ENCODE assay signal across 19 cellular contexts in genomic region chr2:36170805-36171204, GRCh38.
DNase-seq lines count a peak whose midpoint lies in the region; ATAC-seq, FAIRE-seq and TF ChIP-seq lines count a peak whose summit lies in the region.
"Had no signal": no experiment of that assay in that cellular context is flagged by ENCODE, and none has a peak within 500 bp of the region (broad histone marks: within the 10 kb centered on the region; RNA-seq: fewer than 3 reads in every experiment).

No MANE protein-coding gene starts in this region.

- CTCF ChIA-PET in Calu3 (lab: Charles Lee): no interaction called here

- no peaks in the 10 kb centered on the region for H3K9me3 ChIP-seq in mucosa of descending colon
- H3K9me3 ChIP-seq: A549 had no signal

- no peak overlapping the region for H3K27ac Mint-ChIP-seq in Calu3 (ENCODE audit: unreplicated experiment)
- H3K27ac Mint-ChIP-seq in osteocyte (ENCODE audit: unreplicated experiment): no peak overlapping the region
- H3K27ac Mint-ChIP-seq: CD4-positive, alpha-beta T cell; GM23338; IgD-negative memory B cell had no signal

- BruUV-seq in Calu3 (replicated peaks; lab: Mats Ljungman, UMichigan): no TSS peak

- H3K9me3 Mint-ChIP-seq in Calu3 (ENCODE audit: low read depth, unreplicated experiment): no peaks in the 10 kb centered on the region
- H3K9me3 Mint-ChIP-seq in osteocyte (ENCODE audit: unreplicated experiment): no peaks in the 10 kb centered on the region
- H3K9me3 Mint-ChIP-seq: CD4-positive, alpha-beta T cell; GM23338; IgD-negative memory B cell had no signal

- H3K4me1 ChIP-seq in mucosa of descending colon (ENCODE audit: low read depth): no peaks in the 10 kb centered on the region
- H3K4me1 ChIP-seq: A549 had no signal

- intact Hi-C loops in Calu3 (cut with micrococcal nuclease; ENCODE audit: unreplicated experiment) (loop anchor here (10.0 kb wide), 1 partner anchor 154 kb away; no protein-coding TSS in a partner anchor), mucosa of descending colon (cut with DNase I, micrococcal nuclease) (no loop called here)

- DNase-seq in GM18507 (ENCODE audit: extremely low spot score, insufficient read length, low read depth): no peak
- DNase-seq in myocyte (ENCODE audit: low read depth): peak; percentile 27
- DNase-seq in Calu3: no peak
- no peak for DNase-seq in osteocyte (ENCODE audit: extremely low spot score, unreplicated experiment)
- no peak for DNase-seq in mucosa of descending colon
- DNase-seq: AML-193; CD4-positive, alpha-beta T cell; DMS79 treated with DMSO at 0.1 percent for 48 hours; GF-D8; HCEC 1CT; Karpas-422; KBM-7 had no signal

- H3K27me3 Mint-ChIP-seq in Calu3 (ENCODE audit: unreplicated experiment) (no peaks in the 10 kb centered on the region), osteocyte (ENCODE audit: unreplicated experiment) (peaks cover 7% of the 10 kb centered on the region)
- H3K27me3 Mint-ChIP-seq: CD4-positive, alpha-beta T cell had no signal

- no peak overlapping the region for H3K4me3 ChIP-seq in mucosa of descending colon
- H3K4me3 ChIP-seq: A549, GM23338 had no signal

- FAIRE-seq in GM18507 (lab: Jason Lieb, UNC): peak; percentile 41
- FAIRE-seq: A549, H54, HepG2 had no signal

- ATAC-seq in GM19043 (IDR thresholded peaks at IDR 0.05; ENCODE audit: low read depth, unreplicated experiment): peak; percentile 39
- peak; percentile 42 for ATAC-seq in HG03432 (IDR thresholded peaks at IDR 0.05; ENCODE audit: unreplicated experiment)
- no peak for ATAC-seq in mucosa of descending colon
- ATAC-seq: A549, GM23338, HepG2 had no signal

- H3K4me3 Mint-ChIP-seq in Calu3 (ENCODE audit: low read depth, unreplicated experiment) (no peak overlapping the region), osteocyte (ENCODE audit: unreplicated experiment) (no peak overlapping the region)
- H3K4me3 Mint-ChIP-seq: CD4-positive, alpha-beta T cell; GM23338; IgD-negative memory B cell had no signal

- no peaks in the 10 kb centered on the region for H3K36me3 Mint-ChIP-seq in Calu3 (ENCODE audit: insufficient read depth, unreplicated experiment)
- H3K36me3 Mint-ChIP-seq in osteocyte (ENCODE audit: unreplicated experiment): no peaks in the 10 kb centered on the region
- H3K36me3 Mint-ChIP-seq: IgD-negative memory B cell had no signal

- H3K36me3 ChIP-seq in mucosa of descending colon (ENCODE audit: low read depth): no peaks in the 10 kb centered on the region

- peaks cover 38% of the 10 kb centered on the region for H3K4me1 Mint-ChIP-seq in Calu3 (ENCODE audit: low read depth, unreplicated experiment)
- no peaks in the 10 kb centered on the region for H3K4me1 Mint-ChIP-seq in osteocyte (ENCODE audit: unreplicated experiment)
- H3K4me1 Mint-ChIP-seq: IgD-negative memory B cell had no signal

- TF ChIP-seq CTCF in Calu3 (IDR thresholded peaks at IDR 0.05; ENCODE audit: unreplicated experiment): no peak
- no peak for TF ChIP-seq CTCF in osteocyte (IDR thresholded peaks at IDR 0.05)
- no peak for TF ChIP-seq CTCF in mucosa of descending colon (IDR thresholded peaks at IDR 0.05)
